In genomic region chr11:33128739-33129138, GRCh38 we compare ENCODE assay signal across 16 cellular contexts.
"Had no signal": no experiment of that assay in that cellular context is flagged by ENCODE, and none has a peak within 500 bp of the region (broad histone marks: within the 10 kb centered on the region; RNA-seq: fewer than 3 reads in every experiment).

No MANE protein-coding gene starts in this region.

- H3K36me3 ChIP-seq: ovary had no signal

- H3K9me3 Mint-ChIP-seq: activated CD4-positive, alpha-beta memory T cell treated with anti-CD3 and anti-CD28 coated beads, Interleukin-2, amount 10 ng/mL, durations not matched to agents 7 days and 5 days; dendritic cell treated with granulocyte-macrophage colony-stimulating factor and Interleukin-4, amounts not matched to agents 40 ng/mL and 50 ng/mL, for 4 days; effector memory CD8-positive, alpha-beta T cell; stimulated activated naive CD8-positive, alpha-beta T cell treated with anti-CD3 and anti-CD28 coated beads, Interleukin-15, Interleukin-2, amounts not matched to agents 100 ng/mL and 50 ng/mL, for 24 hours; T-helper 2 cell treated with Interferon-gamma antibody and Interleukin-4, amounts not matched to agents 5 μg/mL and 100 μg/mL, for 36 hours had no signal

- H3K4me1 ChIP-seq: body of pancreas, left ventricle myocardium inferior had no signal

- DNase-seq: activated CD4-positive, alpha-beta memory T cell treated with anti-CD3 and anti-CD28 coated beads, Interleukin-2, amount 10 ng/mL, durations not matched to agents 7 days and 5 days; activated CD4-positive, alpha-beta T cell treated with anti-CD3 and anti-CD28 coated beads for 1 hour; activated CD8-positive, alpha-beta memory T cell treated with anti-CD3 and anti-CD28 coated beads, Interleukin-2, amount 50 U/mL, for 48 hours; activated naive CD4-positive, alpha-beta T cell treated with Interleukin-2 at 50 U/mL for 16 hours; amniotic stem cell; body of pancreas; effector memory CD8-positive, alpha-beta T cell; erythroblast; left ventricle myocardium inferior; mesendoderm; ovary; stimulated activated CD4-positive, alpha-beta T cell treated with anti-CD3 and anti-CD28 coated beads, Interleukin-4, amount 100 ng/mL, for 1 hour; stimulated activated CD8-positive, alpha-beta memory T cell treated with anti-CD3 and anti-CD28 coated beads, Interleukin-4, amount 100 ng/mL, for 48 hours had no signal

- H3K9me3 ChIP-seq: body of pancreas, left ventricle myocardium inferior, ovary had no signal

- ATAC-seq: body of pancreas; effector memory CD8-positive, alpha-beta T cell had no signal

- H3K27ac ChIP-seq: body of pancreas, left ventricle myocardium inferior, ovary had no signal

- H3K27me3 ChIP-seq: body of pancreas, ovary had no signal

- H3K4me3 ChIP-seq: body of pancreas, left ventricle myocardium inferior, ovary had no signal

- H3K27ac Mint-ChIP-seq: activated CD4-positive, alpha-beta memory T cell treated with anti-CD3 and anti-CD28 coated beads, Interleukin-2, amount 10 ng/mL, durations not matched to agents 7 days and 5 days; dendritic cell treated with granulocyte-macrophage colony-stimulating factor and Interleukin-4, amounts not matched to agents 40 ng/mL and 50 ng/mL, for 4 days; stimulated activated naive CD8-positive, alpha-beta T cell treated with anti-CD3 and anti-CD28 coated beads, Interleukin-15, Interleukin-2, amounts not matched to agents 100 ng/mL and 50 ng/mL, for 24 hours; T-helper 2 cell treated with Interferon-gamma antibody and Interleukin-4, amounts not matched to agents 5 μg/mL and 100 μg/mL, for 36 hours had no signal

- H3K27me3 Mint-ChIP-seq: activated CD4-positive, alpha-beta memory T cell treated with anti-CD3 and anti-CD28 coated beads, Interleukin-2, amount 10 ng/mL, durations not matched to agents 7 days and 5 days; dendritic cell treated with granulocyte-macrophage colony-stimulating factor and Interleukin-4, amounts not matched to agents 40 ng/mL and 50 ng/mL, for 4 days; effector memory CD8-positive, alpha-beta T cell; stimulated activated naive CD8-positive, alpha-beta T cell treated with anti-CD3 and anti-CD28 coated beads, Interleukin-15, Interleukin-2, amounts not matched to agents 100 ng/mL and 50 ng/mL, for 24 hours had no signal

- H3K4me3 Mint-ChIP-seq: activated CD4-positive, alpha-beta memory T cell treated with anti-CD3 and anti-CD28 coated beads, Interleukin-2, amount 10 ng/mL, durations not matched to agents 7 days and 5 days; dendritic cell treated with granulocyte-macrophage colony-stimulating factor and Interleukin-4, amounts not matched to agents 40 ng/mL and 50 ng/mL, for 4 days; effector memory CD8-positive, alpha-beta T cell; stimulated activated naive CD8-positive, alpha-beta T cell treated with anti-CD3 and anti-CD28 coated beads, Interleukin-15, Interleukin-2, amounts not matched to agents 100 ng/mL and 50 ng/mL, for 24 hours; T-helper 2 cell treated with Interferon-gamma antibody and Interleukin-4, amounts not matched to agents 5 μg/mL and 100 μg/mL, for 36 hours had no signal
